16 cellular contexts compared by ENCODE assay signal in the genomic region with DNA sequence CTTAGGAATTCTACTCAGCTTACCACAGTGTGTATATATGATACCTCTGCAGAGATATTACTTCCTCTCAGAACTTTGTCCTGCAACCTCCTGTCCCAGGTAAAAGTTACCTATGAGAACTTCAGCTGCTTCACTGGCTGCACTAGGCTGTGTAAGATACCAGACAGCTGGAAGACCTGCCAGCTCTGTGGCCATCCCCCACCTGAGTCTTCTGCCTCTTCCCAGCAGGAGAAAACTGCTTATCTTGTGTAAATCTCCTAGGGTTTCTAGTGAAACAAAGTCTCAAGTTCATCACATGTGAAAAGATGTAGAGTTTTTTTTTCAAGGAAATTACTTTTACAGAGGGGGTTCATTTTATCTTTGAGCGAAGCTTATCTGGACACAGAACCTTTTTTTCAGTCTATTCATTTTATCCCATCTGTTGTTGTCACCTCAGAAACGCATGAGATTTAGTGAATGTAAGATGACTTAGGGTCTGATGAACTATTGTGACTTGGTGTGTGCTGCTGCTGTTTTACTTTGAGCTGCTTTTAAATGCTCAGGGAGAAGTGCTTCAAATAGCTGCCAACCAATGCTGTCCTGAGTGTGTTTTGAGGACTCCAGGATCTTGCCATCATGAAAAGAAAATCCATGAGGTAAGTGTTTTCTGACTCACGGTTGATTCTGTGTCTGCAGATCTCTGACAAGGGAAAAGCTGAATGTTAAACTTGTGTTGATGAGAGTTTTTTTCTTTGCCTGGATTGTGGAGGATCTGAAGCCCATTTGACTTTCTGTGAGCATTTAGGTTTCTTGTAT.
DNase-seq lines count a peak whose midpoint lies in the region; TF ChIP-seq lines count a peak whose summit lies in the region.
"Had no signal": no experiment of that assay in that cellular context is flagged by ENCODE, and none has a peak within 500 bp of the region (broad histone marks: within the 10 kb centered on the region; RNA-seq: fewer than 3 reads in every experiment).

No MANE protein-coding gene starts in this region.

- CTCF ChIA-PET in CD4-positive, alpha-beta memory T cell (lab: Charles Lee; ENCODE audit: partially characterized antibody) = no interaction called here

- POLR2A ChIA-PET in CD4-positive, alpha-beta memory T cell (lab: Charles Lee; ENCODE audit: partially characterized antibody) = no interaction called here

- intact Hi-C loops in CD4-positive, alpha-beta memory T cell (cut with micrococcal nuclease) = no loop called here

- H3K27ac ChIP-seq in mesodermal cell (ENCODE audit: low read depth, low read length, severe bottlenecking) = peak overlapping the region; percentile 41
- H3K27ac ChIP-seq in CD4-positive, alpha-beta memory T cell (ENCODE audit: low read depth, low read length) = no peak overlapping the region
- H3K27ac ChIP-seq: BLaER1 had no signal

- H3K36me3 Mint-ChIP-seq in CD4-positive, alpha-beta memory T cell = no peaks in the 10 kb centered on the region
- H3K36me3 Mint-ChIP-seq: CD8-positive, alpha-beta T cell had no signal

- peaks cover 0 to 2% (median 0%) of the 10 kb centered on the region in 8 donors for H3K9me3 Mint-ChIP-seq in CD4-positive, alpha-beta memory T cell
- H3K9me3 Mint-ChIP-seq: CD8-positive, alpha-beta T cell had no signal

- no peaks in the 10 kb centered on the region for H3K9me3 ChIP-seq in mesodermal cell (ENCODE audit: control insufficient read depth, low read length)
- no peaks in the 10 kb centered on the region for H3K9me3 ChIP-seq in CD4-positive, alpha-beta memory T cell (ENCODE audit: control insufficient read depth in 1 of 2, low read length in 2 of 2)
- no peaks in the 10 kb centered on the region for H3K9me3 ChIP-seq in BE2C
- H3K9me3 ChIP-seq: BLaER1 had no signal

- no peaks in the 10 kb centered on the region for H3K27me3 ChIP-seq in CD4-positive, alpha-beta memory T cell (ENCODE audit: insufficient read depth, low read length)
- H3K27me3 ChIP-seq in BE2C = no peaks in the 10 kb centered on the region
- H3K27me3 ChIP-seq: BLaER1 had no signal

- H3K4me3 Mint-ChIP-seq in CD4-positive, alpha-beta memory T cell = no peak overlapping the region
- H3K4me3 Mint-ChIP-seq: CD8-positive, alpha-beta T cell had no signal

- DNase-seq in DMS79 treated with DMSO at 0.1 percent for 48 hours (lab: John Stamatoyannopoulos, UW) (peak; percentile 56), LHCN-M2 (ENCODE audit: low read depth) (peak; percentile 3), fibroblast of mammary gland (ENCODE audit: low read depth) (peak; percentile 12), hepatic stellate cell (ENCODE audit: low spot score) (no peak), NOMO-1 (lab: John Stamatoyannopoulos, UW; ENCODE audit: unreplicated experiment in 2 of 2) (no peak), BE2C (no peak)
- DNase-seq in CD4-positive, alpha-beta memory T cell = no peak
- DNase-seq: Calu3; CD8-positive, alpha-beta T cell; H7; NCI-H146; NCI-H2029 treated with DMSO at 0.1 percent for 48 hours; NCI-H446 treated with DMSO at 0.1 percent for 48 hours; NK-92 treated with Interleukin-12 subunit alpha and Interleukin-12 subunit beta, amount 100 ng/mL, for 24 hours had no signal

- H3K36me3 ChIP-seq in mesodermal cell (ENCODE audit: control insufficient read depth, insufficient read depth, low read length) (no peaks in the 10 kb centered on the region), BE2C (no peaks in the 10 kb centered on the region)
- H3K36me3 ChIP-seq in CD4-positive, alpha-beta memory T cell (ENCODE audit: insufficient read depth, low read length) = no peaks in the 10 kb centered on the region
- H3K36me3 ChIP-seq: BLaER1 had no signal

- H3K27ac Mint-ChIP-seq in CD4-positive, alpha-beta memory T cell = no peak overlapping the region
- H3K27ac Mint-ChIP-seq: CD8-positive, alpha-beta T cell had no signal

- peaks cover 23% of the 10 kb centered on the region for H3K4me1 ChIP-seq in mesodermal cell (ENCODE audit: control insufficient read depth, insufficient read depth, low read length, poor library complexity, severe bottlenecking)
- no peaks in the 10 kb centered on the region for H3K4me1 ChIP-seq in CD4-positive, alpha-beta memory T cell (ENCODE audit: insufficient read depth, low read length)
- peaks cover 4% of the 10 kb centered on the region for H3K4me1 ChIP-seq in BE2C
- H3K4me1 ChIP-seq: BLaER1 had no signal

- WGBS in mesodermal cell (ENCODE audit: insufficient coverage in 2 of 2), 2 experiments = 62 to 64% methylated on average over 1 to 2 of the region's 3 CpGs

- H3K27me3 Mint-ChIP-seq in CD4-positive, alpha-beta memory T cell = peaks cover 0 to 2% of the 10 kb centered on the region in 2 donors

- no peaks in the 10 kb centered on the region for H3K4me1 Mint-ChIP-seq in CD4-positive, alpha-beta memory T cell

- no peak overlapping the region for H3K4me3 ChIP-seq in fibroblast of mammary gland (ENCODE audit: control insufficient read depth, low read depth, low read length)
- no peak overlapping the region for H3K4me3 ChIP-seq in mesodermal cell (ENCODE audit: extremely low read depth, insufficient read depth, low read length, poor library complexity, severe bottlenecking)
- no peak overlapping the region for H3K4me3 ChIP-seq in CD4-positive, alpha-beta memory T cell (ENCODE audit: low read length in 2 of 2)
- no peak overlapping the region for H3K4me3 ChIP-seq in BE2C (ENCODE audit: low read depth, low read length)
- H3K4me3 ChIP-seq: BLaER1 had no signal

- TF ChIP-seq CTCF in fibroblast of mammary gland (conservative IDR thresholded peaks at IDR 0.05; ENCODE audit: control insufficient read depth, insufficient read depth, low read depth, low read length) (no peak), BE2C (IDR thresholded peaks at IDR 0.05; ENCODE audit: low read depth, low read length) (no peak)

Comparison
In these comparisons a context has a peak if more than half of its experiments do, and no peak if none do; other contexts are left out.
1. DNase-seq: peak in DMS79 treated with DMSO at 0.1 percent for 48 hours (single experiment), LHCN-M2 (single experiment) and fibroblast of mammary gland (single experiment); none in hepatic stellate cell (single experiment), CD4-positive, alpha-beta memory T cell (0 of 5), NOMO-1 (0 of 2) and BE2C (single experiment).